Comparison of ENCODE assay signal across 1 cellular context in genomic region chr5:140157032-140157781, GRCh38.
TF ChIP-seq lines count a peak whose summit lies in the region.

No MANE protein-coding gene starts in this region.

TF ChIP-seq in GM23338, 12 proteins besides CTCF, POLR2A, EP300 and RAD21 (continued from another document):
- TF ChIP-seq EZH2 (IDR thresholded peaks at IDR 0.05; ENCODE audit: low read depth, unreplicated experiment) (no peak), JUNB (IDR thresholded peaks at IDR 0.05; ENCODE audit: unreplicated experiment) (no peak), ETS1 (IDR thresholded peaks at IDR 0.05) (no peak), EZH2phosphoT487 (IDR thresholded peaks at IDR 0.05; ENCODE audit: unreplicated experiment) (no peak), ZNF114 (CRISPR knock-in tag; IDR thresholded peaks at IDR 0.05) (no peak), NANOG (IDR thresholded peaks at IDR 0.05; ENCODE audit: borderline replicate concordance) (no peak)
TF ChIP-seq in GM23338: peak in this region for 0.
